ENCODE assay signal across 1 cellular context in genomic region chr3:44976002-44976815, GRCh38.
A peak's percentile ranks its signal among the peaks of the same experiment; 100 is the strongest.
TF ChIP-seq lines count a peak whose summit lies in the region.

EXOSC7 (plus strand) TSS chr3:44976244; CDS start chr3:44976278, 34 bp downstream.
ZDHHC3 (minus strand) TSS chr3:44976174; CDS start chr3:44959436, 16,738 bp downstream.

TF ChIP-seq in HepG2, 621 proteins besides CTCF, POLR2A, EP300 and RAD21 (continued from another document and continues in another):
- TF ChIP-seq ZNF703 (CRISPR knock-in tag; IDR thresholded peaks at IDR 0.05; ENCODE audit: borderline replicate concordance) (0 out of 2 replicates have a peak, but pooled peaks have one; percentile 59), PHF21A (CRISPR knock-in tag; IDR thresholded peaks at IDR 0.05) (no peak), HNF4A (CRISPR knock-in tag; IDR thresholded peaks at IDR 0.05) (no peak), HOXA5 (CRISPR knock-in tag; IDR thresholded peaks at IDR 0.05) (peak; percentile 83), TRAFD1 (CRISPR knock-in tag; IDR thresholded peaks at IDR 0.05; ENCODE audit: borderline replicate concordance) (no peak), ATF1 (CRISPR knock-in tag; IDR thresholded peaks at IDR 0.05) (peak; percentile 88), NFYB (CRISPR knock-in tag; IDR thresholded peaks at IDR 0.05) (0 out of 2 replicates have a peak, but pooled peaks have one; percentile 11), TOPORS (CRISPR knock-in tag; IDR thresholded peaks at IDR 0.05) (no peak), ATF2 (CRISPR knock-in tag; IDR thresholded peaks at IDR 0.05) (peak; percentile 71), MAFG (CRISPR knock-in tag; IDR thresholded peaks at IDR 0.05) (no peak), MAFF (IDR thresholded peaks at IDR 0.05; ENCODE audit: low read depth, low read length) (no peak), ZNF878 (CRISPR knock-in tag; IDR thresholded peaks at IDR 0.05) (no peak), KLF15 (CRISPR knock-in tag; IDR thresholded peaks at IDR 0.05; ENCODE audit: borderline replicate concordance) (no peak), ZNF530 (CRISPR knock-in tag; IDR thresholded peaks at IDR 0.05; ENCODE audit: low read depth) (no peak), XBP1 (CRISPR knock-in tag; IDR thresholded peaks at IDR 0.05) (no peak), NR1H2 (CRISPR knock-in tag; IDR thresholded peaks at IDR 0.05; ENCODE audit: borderline replicate concordance, low read depth) (no peak), ZNF687 (CRISPR knock-in tag; IDR thresholded peaks at IDR 0.05) (peak; percentile 77), SALL1 (CRISPR knock-in tag; IDR thresholded peaks at IDR 0.05) (peak; percentile 44; the same call in 1 of the 2 replicates), NCOA2 (CRISPR knock-in tag; IDR thresholded peaks at IDR 0.05) (0 out of 2 replicates have a peak, but pooled peaks have one; percentile 24), RBM39 (IDR thresholded peaks at IDR 0.05; ENCODE audit: low read depth, low read length, poor library complexity, severe bottlenecking) (no peak), FOXO1 (CRISPR knock-in tag; IDR thresholded peaks at IDR 0.05) (peak; percentile 69), SRSF4 (IDR thresholded peaks at IDR 0.05; ENCODE audit: low read depth, low read length, poor library complexity, severe bottlenecking) (no peak), MIER3 (CRISPR knock-in tag; IDR thresholded peaks at IDR 0.05; ENCODE audit: borderline replicate concordance) (peak; percentile 66; the same call in 1 of the 2 replicates), KDM3A (CRISPR knock-in tag; IDR thresholded peaks at IDR 0.05; ENCODE audit: low read depth) (peak; percentile 60; the same call in 1 of the 2 replicates), ZNF574 (CRISPR knock-in tag; IDR thresholded peaks at IDR 0.05) (peak; percentile 77), GABPA (IDR thresholded peaks at IDR 0.05; ENCODE audit: low read depth, low read length) (no peak), GABPA (CRISPR knock-in tag; IDR thresholded peaks at IDR 0.05; ENCODE audit: low read depth) (no peak), HMG20B (CRISPR knock-in tag; conservative IDR thresholded peaks at IDR 0.05) (no peak; the same call in 1 of the 2 replicates), NR2F1 (CRISPR knock-in tag; IDR thresholded peaks at IDR 0.05) (0 out of 4 replicates have a peak, but pooled peaks of 1 of the 2 experiments have one; percentile 14), AKNA (CRISPR knock-in tag; IDR thresholded peaks at IDR 0.05; ENCODE audit: borderline replicate concordance) (no peak), MIXL1 (CRISPR knock-in tag; IDR thresholded peaks at IDR 0.05) (no peak), UBTF (CRISPR knock-in tag; IDR thresholded peaks at IDR 0.05) (peak; percentile 46), BRCA1 (CRISPR knock-in tag; IDR thresholded peaks at IDR 0.05) (peak; percentile 30; the same call in 1 of the 2 replicates), THAP9 (CRISPR knock-in tag; IDR thresholded peaks at IDR 0.05; ENCODE audit: borderline replicate concordance) (peak; percentile 94; the same call in 1 of the 2 replicates), POGZ (CRISPR knock-in tag; IDR thresholded peaks at IDR 0.05) (peak; percentile 77), CAMTA2 (CRISPR knock-in tag; IDR thresholded peaks at IDR 0.05; ENCODE audit: borderline replicate concordance) (no peak), ZSCAN9 (CRISPR knock-in tag; IDR thresholded peaks at IDR 0.05; ENCODE audit: borderline replicate concordance) (no peak), DBP (CRISPR knock-in tag; IDR thresholded peaks at IDR 0.05; ENCODE audit: not compliant biosample characterization) (no peak), RARG (CRISPR knock-in tag; IDR thresholded peaks at IDR 0.05; ENCODE audit: low read depth) (no peak), ZNF20 (CRISPR knock-in tag; IDR thresholded peaks at IDR 0.05) (no peak)
